ENCODE assay signal across 12 cellular contexts in genomic region chr3:115095236-115095635, GRCh38. TPM values are rescaled to one million over a fixed set of nuclear protein-coding genes. Genes with fewer than 3 reads are reported as not detected.
DNase-seq lines count a peak whose midpoint lies in the region; ATAC-seq and TF ChIP-seq lines count a peak whose summit lies in the region.
"Had no signal": no experiment of that assay in that cellular context is flagged by ENCODE, and none has a peak within 500 bp of the region (broad histone marks: within the 10 kb centered on the region; RNA-seq: fewer than 3 reads in every experiment).

No MANE protein-coding gene starts in this region.

- WGBS in right cardiac atrium, result 64% methylated on average over 1 of the region's 1 CpG
- 27 to 54% (median 37%) methylated on average over 1 of the region's 1 CpG for WGBS in psoas muscle, 3 donors

- intact Hi-C loops in left ventricle myocardium inferior (cut with micrococcal nuclease) (loop anchor here (10.0 kb wide), 1 partner anchor 50 kb away; the partner anchor contains the start of gene ZBTB20), right cardiac atrium (cut with DNase I) (loop anchor here in 3 of 4 donors (5.0 to 10.0 kb wide), 2 partner anchors 50 to 52 kb away; partner anchors contain the start of gene ZBTB20 (in 3 of the 3)), psoas muscle (cut with DNase I) (no loop called here), Right ventricle myocardium inferior (cut with DNase I) (loop anchor here (10.0 kb wide), 1 partner anchor 470 kb away; no protein-coding TSS in a partner anchor)

- peak overlapping the region; percentile 17 for H3K27ac ChIP-seq in left ventricle myocardium inferior (replicated peaks)
- no peak overlapping the region for H3K27ac ChIP-seq in right cardiac atrium (ENCODE audit: low read length)
- H3K27ac ChIP-seq in psoas muscle, result peak overlapping the region; percentile 36

- H3K4me3 ChIP-seq in left ventricle myocardium inferior (no peak overlapping the region), right cardiac atrium (ENCODE audit: low read length) (no peak overlapping the region), psoas muscle (peak overlapping the region; percentile 13)

- H3K36me3 ChIP-seq in left ventricle myocardium inferior (no peaks in the 10 kb centered on the region), psoas muscle (ENCODE audit: insufficient read depth in 1 of 2, low read depth in 1 of 2) (no peaks in the 10 kb centered on the region)

- DNase-seq in left ventricle myocardium inferior (no peak), right cardiac atrium (no peak), inferior parietal cortex (ENCODE audit: extremely low spot score) (peak; percentile 9), psoas muscle (no peak), Right ventricle myocardium inferior (ENCODE audit: missing footprints) (no peak)
- DNase-seq: CD4-positive, alpha-beta T cell; DND-41; GF-D8; HCEC 1CT; HFFc6 had no signal

- H3K4me1 ChIP-seq in left ventricle myocardium inferior (peaks cover 86% of the 10 kb centered on the region), right cardiac atrium (ENCODE audit: control insufficient read depth, insufficient read depth, low read length) (peaks cover 2% of the 10 kb centered on the region), psoas muscle (peaks cover 81% of the 10 kb centered on the region)

- H3K27me3 ChIP-seq in left ventricle myocardium inferior (ENCODE audit: low read depth), result no peaks in the 10 kb centered on the region
- H3K27me3 ChIP-seq in right cardiac atrium (ENCODE audit: control insufficient read depth, insufficient read depth), result no peaks in the 10 kb centered on the region
- no peaks in the 10 kb centered on the region for H3K27me3 ChIP-seq in psoas muscle (ENCODE audit: insufficient read depth in 3 of 3, low read length in 2 of 3)

- no peak for ATAC-seq in right cardiac atrium
- ATAC-seq in psoas muscle, result no peak
- ATAC-seq in HG03139 (IDR thresholded peaks at IDR 0.05; ENCODE audit: unreplicated experiment), result no peak
- no peak for ATAC-seq in GM18870 (IDR thresholded peaks at IDR 0.05; ENCODE audit: unreplicated experiment)
- ATAC-seq in Right ventricle myocardium inferior, result no peak

- TF ChIP-seq CTCF in left ventricle myocardium inferior (IDR thresholded peaks at IDR 0.05; ENCODE audit: borderline replicate concordance), result no peak
- TF ChIP-seq CTCF in psoas muscle (IDR thresholded peaks at IDR 0.05), result no peak

- H3K9me3 ChIP-seq in left ventricle myocardium inferior (replicated peaks) (no peaks in the 10 kb centered on the region), right cardiac atrium (ENCODE audit: control insufficient read depth, low read length) (no peaks in the 10 kb centered on the region), psoas muscle (no peaks in the 10 kb centered on the region)

RNA-seq across cellular contexts. Expression of gene ZBTB20, which starts 51.9 kb away (rescaled TPM):
- 62.0 TPM for total RNA-seq in left ventricle myocardium inferior
- 10 to 100 TPM; 71.4 to 87.9 (median 78.1) TPM for total RNA-seq in right cardiac atrium
- 6.5 TPM for polyA plus RNA-seq in right cardiac atrium
- 10 to 100 TPM; 41.7 to 74.9 (median 57.4) TPM for total RNA-seq in psoas muscle
- polyA plus RNA-seq in psoas muscle, result 1 to 10 TPM in 1 of 3 donors, under 1 TPM in 2; 0.40 to 3.4 (median 0.66) TPM
- total RNA-seq in Right ventricle myocardium inferior, result 55.7 TPM

Comparison
In these comparisons a context has a peak if more than half of its experiments do, and no peak if none do; other contexts are left out.
1. intact Hi-C loops: an anchor here in left ventricle myocardium inferior (10.0 kb wide), right cardiac atrium (5.0 to 10.0 kb wide) and Right ventricle myocardium inferior (10.0 kb wide); none called in psoas muscle.